ENCODE assay signal across 17 cellular contexts in genomic region chr2:134052173-134052572, GRCh38.
"Had no signal": no experiment of that assay in that cellular context is flagged by ENCODE, and none has a peak within 500 bp of the region (broad histone marks: within the 10 kb centered on the region; RNA-seq: fewer than 3 reads in every experiment).

No MANE protein-coding gene starts in this region.

- H3K4me1 ChIP-seq: gastrocnemius medialis, heart right ventricle, pancreas, suprapubic skin, thyroid gland had no signal

- H3K4me3 ChIP-seq: gastrocnemius medialis, heart right ventricle, pancreas, suprapubic skin, thyroid gland had no signal

- H3K27me3 ChIP-seq: gastrocnemius medialis, heart right ventricle, pancreas, suprapubic skin, thyroid gland had no signal

- DNase-seq: effector memory CD4-positive, alpha-beta T cell; gastrocnemius medialis; heart right ventricle; hypothalamus; kidney glomerular epithelial cell; mammary epithelial cell; occipital lobe; pancreas; right cardiac atrium; small intestine; stimulated activated CD4-positive, alpha-beta T cell treated with anti-CD3 and anti-CD28 coated beads, Interleukin-12 subunit alpha, Interleukin-12 subunit beta, amount 100 ng/mL, for 4 hours; stimulated activated CD4-positive, alpha-beta T cell treated with anti-CD3 and anti-CD28 coated beads, Interleukin-2, amount 100 ng/mL, for 48 hours; stimulated activated naive CD8-positive, alpha-beta T cell treated with anti-CD3 and anti-CD28 coated beads, Interleukin-15, Interleukin-2, amounts not matched to agents 100 U/mL and 50 U/mL, for 24 hours; thyroid gland had no signal

- H3K9me3 ChIP-seq: pancreas, suprapubic skin, thyroid gland had no signal

- H3K36me3 ChIP-seq: gastrocnemius medialis, heart right ventricle, pancreas, suprapubic skin, thyroid gland had no signal

- ATAC-seq: esophagus mucosa; gastrocnemius medialis; heart right ventricle; natural killer cell treated with Interleukin-12 subunit alpha and Interleukin-12 subunit beta and Interleukin-15 and Interleukin-18, amount 100 ng/mL, for 72 hours; pancreas; right cardiac atrium; stimulated activated naive CD8-positive, alpha-beta T cell treated with anti-CD3 and anti-CD28 coated beads, Interleukin-15, Interleukin-2, amounts not matched to agents 100 U/mL and 50 U/mL, for 24 hours had no signal

- H3K27ac ChIP-seq: gastrocnemius medialis, heart right ventricle, pancreas, suprapubic skin, thyroid gland had no signal
